In genomic region chr1:100387644-100388350, GRCh38 we compare ENCODE assay signal across 9 cellular contexts. TPM values are rescaled to one million over a fixed set of nuclear protein-coding genes. Genes with fewer than 3 reads are reported as not detected.
A peak's percentile ranks its signal among the peaks of the same experiment; 100 is the strongest.
DNase-seq lines count a peak whose midpoint lies in the region; ATAC-seq, FAIRE-seq and TF ChIP-seq lines count a peak whose summit lies in the region.
"Had no signal": no experiment of that assay in that cellular context is flagged by ENCODE, and none has a peak within 500 bp of the region (broad histone marks: within the 10 kb centered on the region; RNA-seq: fewer than 3 reads in every experiment).

No MANE protein-coding gene starts in this region.

- H3K36me3 Mint-ChIP-seq in activated naive CD8-positive, alpha-beta T cell, result peaks cover 2% of the 10 kb centered on the region
- peaks cover 9% of the 10 kb centered on the region for H3K36me3 Mint-ChIP-seq in memory B cell

- DNase-seq in A172 (ENCODE audit: low spot score) (peak; percentile 2), GM12892 (ENCODE audit: insufficient read length) (no peak), memory B cell (ENCODE audit: low spot score in 2 of 2) (no peak), foreskin keratinocyte (no peak), NCI-H1694 (lab: John Stamatoyannopoulos, UW) (no peak)
- DNase-seq: foreskin fibroblast had no signal

- peaks cover 84% of the 10 kb centered on the region for H3K4me1 Mint-ChIP-seq in activated naive CD8-positive, alpha-beta T cell (ENCODE audit: low read depth)
- peaks cover 26% of the 10 kb centered on the region for H3K4me1 Mint-ChIP-seq in memory B cell

- H3K4me3 Mint-ChIP-seq in activated naive CD8-positive, alpha-beta T cell, result peak overlapping the region; percentile 81
- H3K4me3 Mint-ChIP-seq in memory B cell, result no peak overlapping the region

- no peak for TF ChIP-seq POLR2A in GM12892 (IDR thresholded peaks at IDR 0.05; ENCODE audit: low read depth, low read length)

- FAIRE-seq in GM12892 (lab: Jason Lieb, UNC), result peak; percentile 21

- peak overlapping the region; percentile 89 for H3K27ac Mint-ChIP-seq in activated naive CD8-positive, alpha-beta T cell
- H3K27ac Mint-ChIP-seq in memory B cell, result peak overlapping the region; percentile 12

- H3K9me3 Mint-ChIP-seq in activated naive CD8-positive, alpha-beta T cell (ENCODE audit: low read depth), result no peaks in the 10 kb centered on the region
- H3K9me3 Mint-ChIP-seq in memory B cell, result no peaks in the 10 kb centered on the region

- no peak for TF ChIP-seq CTCF in foreskin keratinocyte (conservative IDR thresholded peaks at IDR 0.05)

- no peak overlapping the region for H3K27ac ChIP-seq in foreskin keratinocyte

- ATAC-seq in memory B cell (ENCODE audit: low read depth) (no peak), HG03108 (IDR thresholded peaks at IDR 0.05; ENCODE audit: unreplicated experiment) (no peak), GM19455 (IDR thresholded peaks at IDR 0.05; ENCODE audit: unreplicated experiment) (no peak), foreskin keratinocyte (no peak)

- H3K4me1 ChIP-seq in foreskin keratinocyte, result no peaks in the 10 kb centered on the region

- H3K27me3 ChIP-seq in foreskin keratinocyte, result no peaks in the 10 kb centered on the region

- no peaks in the 10 kb centered on the region for H3K27me3 Mint-ChIP-seq in activated naive CD8-positive, alpha-beta T cell
- no peaks in the 10 kb centered on the region for H3K27me3 Mint-ChIP-seq in memory B cell

RNA-seq across cellular contexts. Expression of gene CDC14A, which starts 35.5 kb away (rescaled TPM):
- 8.0 and 8.3 TPM in 2 replicates for total RNA-seq in A172 (2014; rRNA removed; shearing (Covaris generic))
- 4.0 TPM for polyA plus RNA-seq in GM12892 (2012; ENCODE audit: missing spikeins)
- 2.6 and 3.1 TPM in 2 replicates for total RNA-seq in foreskin keratinocyte
- polyA plus RNA-seq in foreskin keratinocyte, result 0.58 TPM in 2 replicates
